ENCODE assay signal across 9 cellular contexts in the genomic region with DNA sequence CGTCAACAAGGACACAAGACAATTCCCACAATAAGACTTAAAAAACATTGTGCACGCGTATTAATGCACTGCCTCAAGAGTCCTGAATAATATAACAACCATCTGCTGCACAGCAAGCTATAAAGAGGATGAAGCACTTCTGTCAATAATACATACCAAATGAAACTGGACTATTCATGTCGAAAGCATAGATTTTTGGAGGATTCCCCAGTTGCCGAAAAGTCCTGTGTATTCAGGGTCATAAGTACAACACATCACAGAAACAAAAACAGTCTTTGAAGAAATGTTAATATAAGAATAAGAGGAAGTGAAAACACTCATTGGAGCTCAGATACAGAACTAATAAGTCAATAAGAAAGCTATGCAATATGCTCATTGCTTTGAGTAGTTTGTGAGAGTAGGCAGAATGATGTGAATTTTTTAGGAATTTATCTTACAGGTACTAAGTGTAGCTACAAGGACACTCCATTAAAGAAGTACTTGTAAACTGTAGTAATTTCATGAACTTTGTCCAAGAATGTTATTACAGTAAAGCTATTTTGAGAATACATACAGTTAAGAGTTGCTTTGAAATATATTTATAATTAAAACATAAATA. TPM values are rescaled to one million over a fixed set of nuclear protein-coding genes. Genes with fewer than 3 reads are reported as not detected.
DNase-seq lines count a peak whose midpoint lies in the region; ATAC-seq and TF ChIP-seq lines count a peak whose summit lies in the region.
"Had no signal": no experiment of that assay in that cellular context is flagged by ENCODE, and none has a peak within 500 bp of the region (broad histone marks: within the 10 kb centered on the region; RNA-seq: fewer than 3 reads in every experiment).

No MANE protein-coding gene starts in this region.

- H3K27me3 ChIP-seq in transverse colon (no peaks in the 10 kb centered on the region), vagina (no peaks in the 10 kb centered on the region)

- peak; percentile 93 for ATAC-seq in HG03469 (IDR thresholded peaks at IDR 0.05; ENCODE audit: unreplicated experiment)

- H3K36me3 ChIP-seq in transverse colon (no peaks in the 10 kb centered on the region), vagina (no peaks in the 10 kb centered on the region)

- H3K27ac ChIP-seq in transverse colon: peak overlapping the region in 1 of 4 donors; percentile 7
- H3K27ac ChIP-seq in vagina: no peak overlapping the region
- H3K27ac ChIP-seq: HL-60 had no signal

- TF ChIP-seq EP300 in transverse colon (IDR thresholded peaks at IDR 0.05; ENCODE audit: low read depth): no peak

- in situ Hi-C loops in transverse colon (cut with MboI; ENCODE audit: low pct_ligation_motif_present in 1 of 4, low pct_unique_long_range_greater_than_20kb in 1 of 4, low sequenced_read_pairs in 3 of 4): no loop called here

- H3K9me3 ChIP-seq in transverse colon: no peaks in the 10 kb centered on the region
- H3K9me3 ChIP-seq in vagina: no peaks in the 10 kb centered on the region

- no peak for TF ChIP-seq CTCF in GM12865 (IDR thresholded peaks at IDR 0.05; ENCODE audit: insufficient read depth, low read depth, low read length, missing control alignments)
- no peak for TF ChIP-seq CTCF in GM20000 (IDR thresholded peaks at IDR 0.05; ENCODE audit: extremely low read depth, missing control alignments)
- no peak for TF ChIP-seq CTCF in choroid plexus epithelial cell (conservative IDR thresholded peaks at IDR 0.05; ENCODE audit: low read depth, low read length)
- TF ChIP-seq CTCF in transverse colon (IDR thresholded peaks at IDR 0.05): no peak
- TF ChIP-seq CTCF in vagina (IDR thresholded peaks at IDR 0.05): no peak

- intact Hi-C loops in transverse colon (cut with DNase I; ENCODE audit: low total_unique reads) (no loop called here), vagina (cut with DNase I) (no loop called here)

- TF ChIP-seq POLR2A in transverse colon (IDR thresholded peaks at IDR 0.05): no peak
- no peak for TF ChIP-seq POLR2A in vagina (IDR thresholded peaks at IDR 0.05)

- peak; percentile 94 for DNase-seq in GM12865 (ENCODE audit: low read depth)
- DNase-seq in GM20000 (ENCODE audit: low spot score): peak; percentile 52
- DNase-seq in choroid plexus epithelial cell (ENCODE audit: low read depth): peak; percentile 61
- no peak for DNase-seq in transverse colon
- no peak for DNase-seq in iPS-NIHi7 (ENCODE audit: extremely low spot score)
- DNase-seq in DMS79 treated with DMSO at 0.1 percent for 48 hours (lab: John Stamatoyannopoulos, UW): no peak
- DNase-seq in vagina (ENCODE audit: extremely low spot score in 2 of 2): no peak

- peak overlapping the region; percentile 28 for H3K4me3 ChIP-seq in GM12865 (ENCODE audit: low read depth, low read length)
- H3K4me3 ChIP-seq in choroid plexus epithelial cell (ENCODE audit: low read depth, low read length): no peak overlapping the region
- H3K4me3 ChIP-seq in transverse colon: no peak overlapping the region
- no peak overlapping the region for H3K4me3 ChIP-seq in vagina

- peaks cover 0 to 29% (median 6%) of the 10 kb centered on the region in 4 donors for H3K4me1 ChIP-seq in transverse colon
- peaks cover 8% of the 10 kb centered on the region for H3K4me1 ChIP-seq in vagina

- WGBS in transverse colon (ENCODE audit: low coverage in 1 of 2), 2 donors: 56 to 58% methylated on average over 5 of the region's 5 CpGs

RNA-seq across cellular contexts. Expression of a gene that starts 31.6 kb away (rescaled TPM):
- total RNA-seq in transverse colon (10 to 100 TPM; 25.1 to 76.2 (median 63.6) TPM), vagina (58.4 TPM)

Comparison
In these comparisons a context has a peak if more than half of its experiments do, and no peak if none do; other contexts are left out.
1. DNase-seq: peak in GM12865 (single experiment), GM20000 (single experiment) and choroid plexus epithelial cell (single experiment); none in transverse colon (single experiment), iPS-NIHi7 (single experiment), DMS79 treated with DMSO at 0.1 percent for 48 hours (single experiment) and vagina (0 of 2).